Comparison of ENCODE assay signal across 8 cellular contexts in genomic region chr4:86891785-86892638, GRCh38. TPM values are rescaled to one million over a fixed set of nuclear protein-coding genes. Genes with fewer than 3 reads are reported as not detected.
A peak's percentile ranks its signal among the peaks of the same experiment; 100 is the strongest.
DNase-seq lines count a peak whose midpoint lies in the region; ATAC-seq and TF ChIP-seq lines count a peak whose summit lies in the region.

C4orf36 (minus strand) TSS chr4:86892422; CDS start chr4:86891520, 902 bp downstream.

- peaks cover 32% of the 10 kb centered on the region for H3K27me3 Mint-ChIP-seq in stimulated activated naive CD8-positive, alpha-beta T cell treated with anti-CD3 and anti-CD28 coated beads, Interleukin-15, amount 100 ng/mL, for 72 hours

- H3K36me3 ChIP-seq in A673 (ENCODE audit: insufficient read depth, low read length, poor library complexity, severe bottlenecking), result no peaks in the 10 kb centered on the region

- POLR2A ChIA-PET in A673 (lab: Charles Lee; ENCODE audit: low non-redundant PET), result no interaction called here

- TF ChIP-seq CTCF in A673 (conservative IDR thresholded peaks at IDR 0.05; ENCODE audit: low read depth, low read length), result no peak
- TF ChIP-seq CTCF in GM13977 (IDR thresholded peaks at IDR 0.05; ENCODE audit: extremely low read depth, insufficient read depth, missing control alignments), result no peak

- intact Hi-C loops in A673 (cut with micrococcal nuclease; ENCODE audit: unreplicated experiment), result loop anchor here (5.0 kb wide), 1 partner anchor 295 kb away; no protein-coding TSS in a partner anchor

- no TSS peak for BruUV-seq in A673 (replicated peaks; lab: Mats Ljungman, UMichigan)

- DNase-seq in A673 (ENCODE audit: low spot score), result peak; percentile 80
- DNase-seq in GM13977 (ENCODE audit: low spot score), result peak; percentile 71
- DNase-seq in NCI-H226, result peak; percentile 36
- peak; percentile 72 for DNase-seq in activated CD8-positive, alpha-beta memory T cell treated with anti-CD3 and anti-CD28 coated beads for 24 hours
- peak; percentile 55 to 58 for DNase-seq in erythroblast (lab: John Stamatoyannopoulos, UW)
- peak; percentile 44 for DNase-seq in midbrain (lab: John Stamatoyannopoulos, UW)
- peak; percentile 24 to 32 for DNase-seq in stimulated activated naive CD8-positive, alpha-beta T cell treated with anti-CD3 and anti-CD28 coated beads, Interleukin-15, amount 100 ng/mL, for 72 hours

- in situ Hi-C loops in GM13977 (cut with MboI; ENCODE audit: low pct_unique_long_range_greater_than_20kb, low sequenced_read_pairs, unreplicated experiment), result loop anchor here (10.0 kb wide), 1 partner anchor 397 kb away; no protein-coding TSS in a partner anchor

- peak within 1 kb of the TSS; percentile 60 for H3K4me3 ChIP-seq in A673 (ENCODE audit: low read depth, low read length, poor library complexity, severe bottlenecking)

- H3K4me1 ChIP-seq in A673 (ENCODE audit: insufficient read depth, low read length, poor library complexity, severe bottlenecking), result peaks cover 17% of the 10 kb centered on the region

- H3K27ac Mint-ChIP-seq in stimulated activated naive CD8-positive, alpha-beta T cell treated with anti-CD3 and anti-CD28 coated beads, Interleukin-15, amount 100 ng/mL, for 72 hours, result peak within 1 kb of the TSS in 1 of 2 donors; percentile 21

- no peaks in the 10 kb centered on the region for H3K9me3 ChIP-seq in A673 (ENCODE audit: low read depth, low read length, poor library complexity, severe bottlenecking)

- peak; percentile 51 for ATAC-seq in HG03095 (IDR thresholded peaks at IDR 0.05; ENCODE audit: unreplicated experiment)
- peak; percentile 81 for ATAC-seq in stimulated activated naive CD8-positive, alpha-beta T cell treated with anti-CD3 and anti-CD28 coated beads, Interleukin-15, amount 100 ng/mL, for 72 hours

- peak within 1 kb of the TSS; percentile 77 to 78 for H3K4me3 Mint-ChIP-seq in stimulated activated naive CD8-positive, alpha-beta T cell treated with anti-CD3 and anti-CD28 coated beads, Interleukin-15, amount 100 ng/mL, for 72 hours

- H3K27ac ChIP-seq in A673 (ENCODE audit: low read depth, low read length, poor library complexity, severe bottlenecking), result peak within 1 kb of the TSS; percentile 89

- no peak for TF ChIP-seq POLR2A in erythroblast (IDR thresholded peaks at IDR 0.05; ENCODE audit: low read length)

- CTCF ChIA-PET in A673 (lab: Charles Lee), result interaction anchor here (1.0 kb wide), 1 partner anchor 396 kb away, joined by 4 read pairs; no protein-coding TSS in a partner anchor

- H3K9me3 Mint-ChIP-seq in stimulated activated naive CD8-positive, alpha-beta T cell treated with anti-CD3 and anti-CD28 coated beads, Interleukin-15, amount 100 ng/mL, for 72 hours, result no peaks in the 10 kb centered on the region

- H3K27me3 ChIP-seq in A673 (replicated peaks; ENCODE audit: insufficient read depth, low read depth, low read length, poor library complexity), result no peaks in the 10 kb centered on the region

- no peaks in the 10 kb centered on the region for H3K4me1 Mint-ChIP-seq in stimulated activated naive CD8-positive, alpha-beta T cell treated with anti-CD3 and anti-CD28 coated beads, Interleukin-15, amount 100 ng/mL, for 72 hours

RNA-seq across cellular contexts. Expression of gene C4orf36, which starts in this region (rescaled TPM):
- total RNA-seq in A673 (2021), result 3.1 and 5.3 TPM in 2 replicates

Comparison
In these comparisons a context has a peak if more than half of its experiments do, and no peak if none do; other contexts are left out.
1. Peak in every context shown above with its lines: DNase-seq, ATAC-seq, H3K4me3 ChIP-seq and H3K27ac ChIP-seq.
2. DNase-seq: peak in every context shown above with its lines; median percentile 80 in A673; 72 in activated CD8-positive, alpha-beta memory T cell treated with anti-CD3 and anti-CD28 coated beads for 24 hours; 71 in GM13977; 56 in erythroblast; 44 in midbrain; 36 in NCI-H226; 28 in stimulated activated naive CD8-positive, alpha-beta T cell treated with anti-CD3 and anti-CD28 coated beads, Interleukin-15, amount 100 ng/mL, for 72 hours.